Comparison of ENCODE assay signal across 8 cellular contexts in genomic region chr12:53224897-53225634, GRCh38. TPM values are rescaled to one million over a fixed set of nuclear protein-coding genes. Genes with fewer than 3 reads are reported as not detected.
DNase-seq lines count a peak whose midpoint lies in the region; ATAC-seq and TF ChIP-seq lines count a peak whose summit lies in the region.
"Had no signal": no experiment of that assay in that cellular context is flagged by ENCODE, and none has a peak within 500 bp of the region (broad histone marks: within the 10 kb centered on the region; RNA-seq: fewer than 3 reads in every experiment).

No MANE protein-coding gene starts in this region.

- H4K8ac ChIP-seq in IMR-90 (ENCODE audit: low read depth in 2 of 2, low read length in 2 of 2) = peak overlapping the region in 1 of 2 experiments; percentile 42; a peak in 2 of 4 replicates

- no peak overlapping the region for H2AFZ ChIP-seq in IMR-90 (replicated peaks; ENCODE audit: low read length, poor library complexity)

- H3K4me1 ChIP-seq in IMR-90 (ENCODE audit: control insufficient read depth, insufficient read depth, low read length) = peaks cover 32% of the 10 kb centered on the region
- peaks cover 44% of the 10 kb centered on the region for H3K4me1 ChIP-seq in iPS-20b (ENCODE audit: insufficient read depth, low read length)
- peaks cover 26% of the 10 kb centered on the region for H3K4me1 ChIP-seq in body of pancreas

- H3K36me3 ChIP-seq in IMR-90 (ENCODE audit: control insufficient read depth, insufficient read depth, low read length) (peaks cover 4% of the 10 kb centered on the region; the same call in 1 of the 2 replicates), iPS-20b (ENCODE audit: insufficient read depth, low read depth, low read length) (no peaks in the 10 kb centered on the region), body of pancreas (replicated peaks in 1 of 2; ENCODE audit: insufficient read depth in 1 of 2, low read depth in 2 of 2) (no peaks in the 10 kb centered on the region)

- no peaks in the 10 kb centered on the region for H3K9me3 ChIP-seq in IMR-90 (ENCODE audit: control insufficient read depth, insufficient read depth, low read length)
- H3K9me3 ChIP-seq in iPS-20b (ENCODE audit: insufficient read depth, low read depth, low read length) = no peaks in the 10 kb centered on the region
- H3K9me3 ChIP-seq in body of pancreas = no peaks in the 10 kb centered on the region

- DNase-seq in IMR-90 (no peak), substantia nigra (lab: John Stamatoyannopoulos, UW) (peak in 2 of 49 donors; percentile 9 to 32), body of pancreas (no peak), DMS153 treated with DMSO at 0.1 percent for 48 hours (lab: John Stamatoyannopoulos, UW; ENCODE audit: unreplicated experiment) (no peak)
- DNase-seq: NCI-H1048 had no signal

- H3K9me3 Mint-ChIP-seq in activated naive CD8-positive, alpha-beta T cell (ENCODE audit: low read depth) = no peaks in the 10 kb centered on the region

- H3K4me3 ChIP-seq in IMR-90 (ENCODE audit: insufficient read depth, low read depth, low read length) (no peak overlapping the region), iPS-20b (ENCODE audit: low read length) (peak overlapping the region; percentile 3; the same call in 1 of the 2 replicates), body of pancreas (no peak overlapping the region)

- H3K9ac ChIP-seq in IMR-90 (ENCODE audit: low read depth, low read length) = no peak overlapping the region
- H3K9ac ChIP-seq in iPS-20b (ENCODE audit: low read depth, low read length) = peak overlapping the region; percentile 5; the same call in 1 of the 2 replicates

- peak overlapping the region; percentile 7 for H2BK5ac ChIP-seq in IMR-90 (ENCODE audit: low read depth, low read length, poor library complexity, severe bottlenecking)

- no peak overlapping the region for H4K91ac ChIP-seq in IMR-90 (ENCODE audit: insufficient read depth, low read depth, low read length)

- H3K4ac ChIP-seq in IMR-90 (ENCODE audit: low read depth, low read length) = peak overlapping the region; percentile 54

- H3K27me3 ChIP-seq in IMR-90 (ENCODE audit: control insufficient read depth, insufficient read depth, low read length) (no peaks in the 10 kb centered on the region), iPS-20b (ENCODE audit: insufficient read depth, low read length) (peaks cover 14% of the 10 kb centered on the region; the same call in 1 of the 2 replicates), body of pancreas (no peaks in the 10 kb centered on the region)

- no TSS peak for BruUV-seq in IMR-90 (replicated peaks; lab: Mats Ljungman, UMichigan)

- no peak for TF ChIP-seq POLR2A in IMR-90 (IDR thresholded peaks at IDR 0.05; ENCODE audit: low read depth, low read length)
- no peak for TF ChIP-seq POLR2A in body of pancreas (IDR thresholded peaks at IDR 0.05)

- TF ChIP-seq CTCF in IMR-90 (conservative IDR thresholded peaks at IDR 0.05; ENCODE audit: low read depth, low read length) (no peak), body of pancreas (IDR thresholded peaks at IDR 0.05) (no peak)

- peak overlapping the region; percentile 86 for H3K27ac Mint-ChIP-seq in activated naive CD8-positive, alpha-beta T cell

- POLR2A ChIA-PET in IMR-90 (lab: Charles Lee; ENCODE audit: unreplicated experiment) = no interaction called here

- H2AK9ac ChIP-seq in IMR-90 (replicated peaks; ENCODE audit: low read depth, low read length, poor library complexity) = peak overlapping the region; percentile 71

- no peak overlapping the region for H2BK120ac ChIP-seq in IMR-90 (ENCODE audit: low read depth, low read length)

- H3K56ac ChIP-seq in IMR-90 (ENCODE audit: extremely low read depth, insufficient read depth, low read length) = no peak overlapping the region

- ATAC-seq in IMR-90 (ENCODE audit: low read depth) = no peak
- no peak for ATAC-seq in HG03342 (IDR thresholded peaks at IDR 0.05; ENCODE audit: unreplicated experiment)
- ATAC-seq in body of pancreas = no peak

- no peak overlapping the region for H2BK15ac ChIP-seq in IMR-90 (ENCODE audit: low read depth, low read length)

- peaks cover 0 to 38% of the 10 kb centered on the region in 2 experiments; a peak in 2 of 4 replicates for H3K79me1 ChIP-seq in IMR-90 (ENCODE audit: low read depth in 1 of 2, low read length in 2 of 2)

- H3K14ac ChIP-seq in IMR-90 (replicated peaks; ENCODE audit: low read depth, low read length) = 0 out of 2 replicates have a peak overlapping the region, but pooled peaks have one; percentile 32

- no peaks in the 10 kb centered on the region for H3K36me3 Mint-ChIP-seq in activated naive CD8-positive, alpha-beta T cell

- no peak overlapping the region for H3K23ac ChIP-seq in IMR-90 (ENCODE audit: low read depth, low read length)

- H3K27ac ChIP-seq in IMR-90 (ENCODE audit: insufficient read depth, low read length) (peak overlapping the region; percentile 37; the same call in 1 of the 2 replicates), iPS-20b (ENCODE audit: low read length) (peak overlapping the region; percentile 10), substantia nigra (ENCODE audit: low read depth, low read length, poor library complexity, severe bottlenecking) (peak overlapping the region; percentile 42), body of pancreas (peak overlapping the region in 1 of 4 donors; percentile 100)

- H3K4me1 Mint-ChIP-seq in activated naive CD8-positive, alpha-beta T cell (ENCODE audit: low read depth) = peaks cover 69% of the 10 kb centered on the region

- H4K5ac ChIP-seq in IMR-90 (ENCODE audit: low read depth, low read length) = no peak overlapping the region; the same call in 1 of the 2 replicates

- CTCF ChIA-PET in IMR-90 (lab: Yijun Ruan, JAX) = no interaction called here

- no peak overlapping the region for H3K4me2 ChIP-seq in IMR-90 (ENCODE audit: low read depth, low read length)

- 74% methylated on average over 5 of the region's 10 CpGs; no CpG with 5 or more reads in 1 of the 2 experiments for WGBS in IMR-90 (ENCODE audit: extremely low coverage in 2 of 2, insufficient read length in 1 of 2), 2 experiments
- WGBS in body of pancreas, 2 donors = 76% methylated on average over 10 of the region's 10 CpGs

- H4K20me1 ChIP-seq in IMR-90 (ENCODE audit: insufficient read depth, low read length) = peaks cover 4% of the 10 kb centered on the region

- peak overlapping the region; percentile 64 for H3K4me3 Mint-ChIP-seq in activated naive CD8-positive, alpha-beta T cell

- peaks cover 26% of the 10 kb centered on the region for H3K9me1 ChIP-seq in IMR-90 (ENCODE audit: insufficient read depth, low read length)

- no peaks in the 10 kb centered on the region for H3K27me3 Mint-ChIP-seq in activated naive CD8-positive, alpha-beta T cell

- TF ChIP-seq RAD21 in IMR-90 (IDR thresholded peaks at IDR 0.05; ENCODE audit: low read length) = no peak

- H2BK20ac ChIP-seq in IMR-90 (ENCODE audit: low read depth, low read length) = 0 out of 2 replicates have a peak overlapping the region, but pooled peaks have one; percentile 9

- dilution Hi-C loops in IMR-90 (cut with HindIII; ENCODE audit: low sequenced_read_pairs, unreplicated experiment) = no loop called here

- in situ Hi-C loops in IMR-90 (cut with MboI; ENCODE audit: low sequenced_read_pairs) = no loop called here

- intact Hi-C loops in IMR-90 (cut with micrococcal nuclease) = no loop called here
- intact Hi-C loops in body of pancreas (cut with DNase I) = no loop called here

- H3K18ac ChIP-seq in IMR-90 (ENCODE audit: low read depth, low read length) = no peak overlapping the region

- no peak overlapping the region; the same call in none of the 2 replicates for H2AK5ac ChIP-seq in IMR-90 (ENCODE audit: low read depth, low read length)

TF ChIP-seq in IMR-90, 13 proteins besides CTCF, POLR2A, EP300 and RAD21:
- TF ChIP-seq SMC3 (IDR thresholded peaks at IDR 0.05; ENCODE audit: low read depth, low read length) (no peak), FOS (IDR thresholded peaks at IDR 0.05; ENCODE audit: low read depth, low read length) (no peak), MXI1 (IDR thresholded peaks at IDR 0.05; ENCODE audit: borderline replicate concordance, low read depth, low read length) (no peak)

RNA-seq across cellular contexts. Expression of gene RARG, which starts 6.9 kb away (rescaled TPM):
- total RNA-seq in IMR-90 (2012; rRNA removed) (7.5 and 7.9 TPM in 2 replicates), body of pancreas (10 to 100 TPM in 1 of 2 donors, 1 to 10 TPM in 1; 9.2 to 11.7 TPM)
- 28.6 and 30.9 TPM in 2 replicates for polyA plus RNA-seq in IMR-90 (2012; rRNA removed)
- polyA plus RNA-seq in IMR-90 (2012; cell fraction: cytosol; rRNA removed) = 19.9 and 30.7 TPM in 2 replicates
- 50.8 and 62.0 TPM in 2 replicates for polyA plus RNA-seq in IMR-90 (2012; cell fraction: nucleus; rRNA removed; ENCODE audit: low replicate concordance)

RNA-seq across cellular contexts. Expression of gene ITGB7, which starts 18.0 kb away (rescaled TPM):
- under 0.01 and 0.18 TPM in 2 replicates for total RNA-seq in IMR-90 (2012; rRNA removed)
- 0.44 and 0.60 TPM in 2 replicates for polyA plus RNA-seq in IMR-90 (2012; rRNA removed)
- 0.11 and 0.23 TPM in 2 replicates for polyA plus RNA-seq in IMR-90 (2012; cell fraction: cytosol; rRNA removed)
- 2.5 and 4.3 TPM in 2 replicates for polyA plus RNA-seq in IMR-90 (2012; cell fraction: nucleus; rRNA removed; ENCODE audit: low replicate concordance)
- 1 to 10 TPM; 2.3 to 4.9 TPM for total RNA-seq in body of pancreas

RNA-seq across cellular contexts. Expression of gene ESPL1, which starts 43.0 kb away (rescaled TPM):
- total RNA-seq in IMR-90 (2012; rRNA removed) = 5.6 and 6.5 TPM in 2 replicates
- polyA plus RNA-seq in IMR-90 (2012; rRNA removed) = 8.6 and 9.2 TPM in 2 replicates
- polyA plus RNA-seq in IMR-90 (2012; cell fraction: cytosol; rRNA removed) = 3.7 and 4.6 TPM in 2 replicates
- polyA plus RNA-seq in IMR-90 (2012; cell fraction: nucleus; rRNA removed; ENCODE audit: low replicate concordance) = 19.5 and 33.8 TPM in 2 replicates
- not detected for total RNA-seq in body of pancreas

RNA-seq across cellular contexts. Expression of gene CSAD, which starts 44.3 kb away (rescaled TPM):
- total RNA-seq in IMR-90 (2012; rRNA removed) (5.0 and 5.4 TPM in 2 replicates), body of pancreas (10 to 100 TPM; 31.4 to 64.3 TPM)
- polyA plus RNA-seq in IMR-90 (2012; rRNA removed) = 39.8 and 45.6 TPM in 2 replicates
- polyA plus RNA-seq in IMR-90 (2012; cell fraction: cytosol; rRNA removed) = 8.8 and 9.9 TPM in 2 replicates
- polyA plus RNA-seq in IMR-90 (2012; cell fraction: nucleus; rRNA removed; ENCODE audit: low replicate concordance) = 572 and 670 TPM in 2 replicates

RNA-seq across cellular contexts. Expression of gene ZNF740, which starts 44.5 kb away (rescaled TPM):
- total RNA-seq in IMR-90 (2012; rRNA removed) = 11.7 and 13.1 TPM in 2 replicates
- 7.0 and 14.0 TPM in 2 replicates for polyA plus RNA-seq in IMR-90 (2012; rRNA removed)
- 3.0 and 3.9 TPM in 2 replicates for polyA plus RNA-seq in IMR-90 (2012; cell fraction: cytosol; rRNA removed)
- 13.8 and 55.4 TPM in 2 replicates for polyA plus RNA-seq in IMR-90 (2012; cell fraction: nucleus; rRNA removed; ENCODE audit: low replicate concordance)
- total RNA-seq in body of pancreas = 10 to 100 TPM; 10.1 to 21.4 TPM
